1 cellular context compared by ENCODE assay signal in the genomic region with DNA sequence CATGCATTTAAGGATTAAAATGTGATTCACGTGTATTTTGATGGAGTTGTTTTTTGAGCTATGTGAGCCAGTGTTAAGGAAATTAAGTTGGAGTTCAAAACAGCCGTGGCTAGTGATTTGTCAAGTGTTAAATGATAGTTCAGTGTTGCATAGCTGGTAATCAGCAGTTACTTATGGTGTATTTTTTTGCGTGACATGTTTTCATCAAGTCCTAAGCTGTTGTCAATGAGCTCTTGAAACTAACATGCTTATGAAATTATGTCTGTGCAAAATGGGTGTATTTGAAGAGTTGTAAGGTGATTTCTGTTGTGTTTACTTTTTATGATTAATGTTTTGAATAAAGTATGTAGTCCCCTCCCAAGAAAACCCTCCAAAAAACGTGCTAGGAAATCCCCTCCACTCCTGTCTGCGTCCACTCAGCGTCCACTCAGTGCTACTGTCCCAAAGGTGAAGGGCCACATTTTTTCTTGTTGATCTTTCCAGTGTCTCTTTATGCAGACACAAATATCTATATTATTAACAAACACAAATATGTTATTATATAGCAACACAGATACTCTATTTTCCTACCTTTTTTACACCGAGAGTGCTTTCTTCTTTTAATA.
TF ChIP-seq lines count a peak whose summit lies in the region.

No MANE protein-coding gene starts in this region.

TF ChIP-seq in HepG2, 621 proteins besides CTCF, POLR2A, EP300 and RAD21 (continued from another document):
- TF ChIP-seq, protein P1, sequence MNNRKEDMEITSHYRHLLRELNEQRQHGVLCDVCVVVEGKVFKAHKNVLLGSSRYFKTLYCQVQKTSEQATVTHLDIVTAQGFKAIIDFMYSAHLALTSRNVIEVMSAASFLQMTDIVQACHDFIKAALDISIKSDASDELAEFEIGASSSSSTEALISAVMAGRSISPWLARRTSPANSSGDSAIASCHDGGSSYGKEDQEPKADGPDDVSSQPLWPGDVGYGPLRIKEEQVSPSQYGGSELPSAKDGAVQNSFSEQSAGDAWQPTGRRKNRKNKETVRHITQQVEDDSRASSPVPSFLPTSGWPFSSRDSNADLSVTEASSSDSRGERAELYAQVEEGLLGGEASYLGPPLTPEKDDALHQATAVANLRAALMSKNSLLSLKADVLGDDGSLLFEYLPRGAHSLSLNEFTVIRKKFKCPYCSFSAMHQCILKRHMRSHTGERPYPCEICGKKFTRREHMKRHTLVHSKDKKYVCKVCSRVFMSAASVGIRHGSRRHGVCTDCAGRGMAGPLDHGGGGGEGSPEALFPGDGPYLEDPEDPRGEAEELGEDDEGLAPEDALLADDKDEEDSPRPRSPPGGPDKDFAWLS (CRISPR knock-in tag; IDR thresholded peaks at IDR 0.05; ENCODE audit: borderline replicate concordance): no peak
- peak; percentile 23 for TF ChIP-seq ASH2L (IDR thresholded peaks at IDR 0.05; ENCODE audit: insufficient read length, low read depth, low read length)
TF ChIP-seq in HepG2: peak in this region for 2.
